In genomic region chr2:95283562-95283961, GRCh38 we compare ENCODE assay signal across 26 cellular contexts. TPM values are rescaled to one million over a fixed set of nuclear protein-coding genes. Genes with fewer than 3 reads are reported as not detected.
"Had no signal": no experiment of that assay in that cellular context is flagged by ENCODE, and none has a peak within 500 bp of the region (broad histone marks: within the 10 kb centered on the region; RNA-seq: fewer than 3 reads in every experiment).

No MANE protein-coding gene starts in this region.

- H3K4me1 Mint-ChIP-seq: mesothelial cell of epicardium, naive B cell had no signal

- H3K4me3 Mint-ChIP-seq: mesothelial cell of epicardium, naive B cell had no signal

- H3K36me3 Mint-ChIP-seq: mesothelial cell of epicardium, naive B cell had no signal

- H3K9me3 ChIP-seq: esophagus muscularis mucosa, gastroesophageal sphincter, heart right ventricle, left ventricle myocardium inferior, lower lobe of right lung, mucosa of descending colon had no signal

- ATAC-seq: foreskin keratinocyte, gastroesophageal sphincter, heart right ventricle, left colon, left lobe of liver, lower lobe of right lung, mucosa of descending colon had no signal

- H3K4me3 ChIP-seq: coronary artery, dorsolateral prefrontal cortex, esophagus muscularis mucosa, gastroesophageal sphincter, heart right ventricle, left ventricle myocardium inferior, lower lobe of right lung, mucosa of descending colon had no signal

- H3K36me3 ChIP-seq: esophagus muscularis mucosa, heart right ventricle, left ventricle myocardium inferior, lower lobe of right lung had no signal

- H3K4me1 ChIP-seq: esophagus muscularis mucosa, foreskin keratinocyte, gastroesophageal sphincter, heart right ventricle, left ventricle myocardium inferior, lower lobe of right lung had no signal

- H3K27me3 ChIP-seq: dorsolateral prefrontal cortex, esophagus muscularis mucosa, foreskin keratinocyte, gastroesophageal sphincter, heart right ventricle had no signal

- DNase-seq: dermis blood vessel endothelial cell; dorsolateral prefrontal cortex; effector CD4-positive, alpha-beta T cell; effector memory CD4-positive, alpha-beta T cell; foreskin keratinocyte; glutamatergic neuron; head of caudate nucleus; heart right ventricle; hippocampal formation; left colon; left ventricle myocardium inferior; lower lobe of right lung; mesenchymal stem cell; naive B cell had no signal

- H3K27ac ChIP-seq: coronary artery, dorsolateral prefrontal cortex, esophagus muscularis mucosa, foreskin keratinocyte, gastroesophageal sphincter, heart right ventricle, left ventricle myocardium inferior, lower lobe of right lung had no signal

- FAIRE-seq: colon, endothelial cell of umbilical vein, frontal cortex, islet of Langerhans, keratinocyte had no signal

- H3K9me3 Mint-ChIP-seq: mesothelial cell of epicardium had no signal

- H3K27ac Mint-ChIP-seq: mesothelial cell of epicardium, naive B cell had no signal

RNA-seq across cellular contexts. Expression of gene KCNIP3, which starts 13.6 kb away (rescaled TPM):
- total RNA-seq: lung microvascular endothelial cell had no signal
